In the genomic region with DNA sequence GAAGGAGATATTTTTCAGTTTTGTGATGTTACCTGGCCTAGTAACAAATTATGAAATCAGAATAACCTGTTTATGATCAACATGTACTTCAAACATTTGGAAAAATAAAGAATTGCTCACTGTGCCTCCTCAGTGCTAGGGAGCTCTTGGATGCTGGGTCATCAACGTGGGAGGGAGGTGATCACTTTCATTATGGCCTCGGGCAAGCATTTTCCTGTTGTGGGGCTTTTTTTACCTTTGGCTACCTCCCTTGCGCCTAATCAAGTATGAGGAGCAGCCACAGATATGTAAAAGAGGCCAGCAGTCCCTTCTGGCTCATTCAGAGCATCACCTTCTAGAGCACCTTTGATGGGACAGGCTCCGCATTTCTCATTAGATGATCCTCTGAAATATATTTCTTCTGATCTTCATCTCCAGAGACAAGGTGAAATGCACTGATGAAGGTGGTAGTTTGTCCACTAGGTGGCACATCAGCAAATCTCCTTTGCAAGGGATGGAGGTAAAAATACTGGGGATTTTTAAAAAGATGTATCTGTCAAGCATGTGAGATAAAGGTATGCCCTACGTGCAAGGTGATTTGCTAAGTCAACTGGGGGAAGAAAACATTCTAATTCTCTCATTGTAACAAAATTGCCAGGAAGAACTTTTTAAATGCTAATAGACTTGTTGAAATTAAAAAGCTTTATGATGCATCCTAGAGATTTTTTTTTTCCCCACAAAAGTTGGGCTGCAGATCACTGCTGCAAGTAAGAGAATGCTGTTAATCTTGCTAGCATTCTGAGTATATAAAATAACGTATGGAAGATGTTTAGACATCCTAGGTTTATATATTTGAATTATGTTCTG, we compare ENCODE assay signal across 8 cellular contexts.
DNase-seq lines count a peak whose midpoint lies in the region; ATAC-seq and TF ChIP-seq lines count a peak whose summit lies in the region.

No MANE protein-coding gene starts in this region.

- CTCF ChIA-PET in BJ (lab: Yijun Ruan, JAX), result interaction anchor here (0.8 to 6.4 kb wide), 19 partner anchors 8 to 393 kb away, joined by 3 to 46 read pairs (median 4); no protein-coding TSS in a partner anchor

- TF ChIP-seq CTCF in BJ (IDR thresholded peaks at IDR 0.05; ENCODE audit: insufficient read depth, low read depth, low read length), result peak; percentile 71
- TF ChIP-seq CTCF in GM13977 (IDR thresholded peaks at IDR 0.05; ENCODE audit: extremely low read depth, insufficient read depth, missing control alignments), result peak; percentile 83
- TF ChIP-seq CTCF in thoracic aorta (IDR thresholded peaks at IDR 0.05), result peak; percentile 66

- H3K36me3 ChIP-seq in BJ (ENCODE audit: control insufficient read depth, insufficient read depth, low read length) (no peaks in the 10 kb centered on the region), thoracic aorta (no peaks in the 10 kb centered on the region)

- H3K4me1 ChIP-seq in thoracic aorta (ENCODE audit: control insufficient read depth in 1 of 2, low read depth in 2 of 2), result no peaks in the 10 kb centered on the region

- POLR2A ChIA-PET in BJ (lab: Charles Lee), result no interaction called here

- H3K27me3 ChIP-seq in BJ (ENCODE audit: control insufficient read depth, insufficient read depth, low read length) (no peaks in the 10 kb centered on the region), thoracic aorta (replicated peaks; ENCODE audit: insufficient read depth) (no peaks in the 10 kb centered on the region)

- no peak overlapping the region for H3K27ac ChIP-seq in thoracic aorta

- no peaks in the 10 kb centered on the region for H3K9me3 ChIP-seq in thoracic aorta

- H3K4me3 ChIP-seq in BJ (ENCODE audit: low read depth, low read length), result no peak overlapping the region
- no peak overlapping the region for H3K4me3 ChIP-seq in thoracic aorta

- DNase-seq in BJ (ENCODE audit: low read depth), result no peak
- DNase-seq in GM13977 (ENCODE audit: low spot score), result peak; percentile 64
- DNase-seq in HuH-7 (ENCODE audit: low spot score), result peak; percentile 50
- DNase-seq in SKM-1 (lab: John Stamatoyannopoulos, UW; ENCODE audit: unreplicated experiment), result peak; percentile 44
- DNase-seq in cerebellum (ENCODE audit: low spot score), result peak; percentile 36
- peak; percentile 46 for DNase-seq in medulla oblongata (ENCODE audit: extremely low spot score)
- DNase-seq in thoracic aorta (ENCODE audit: low spot score), result no peak

- ATAC-seq in thoracic aorta (ENCODE audit: insufficient number of reproducible peaks, low FRiP score, low read depth) (no peak), GM21825 (IDR thresholded peaks at IDR 0.05; ENCODE audit: unreplicated experiment) (no peak)

- in situ Hi-C loops in GM13977 (cut with MboI; ENCODE audit: low pct_unique_long_range_greater_than_20kb, low sequenced_read_pairs, unreplicated experiment), result no loop called here

Comparison
In these comparisons a context has a peak if more than half of its experiments do, and no peak if none do; other contexts are left out.
1. DNase-seq: peak in GM13977 (single experiment), HuH-7 (single experiment), SKM-1 (single experiment), cerebellum (single experiment) and medulla oblongata (single experiment); none in BJ (single experiment) and thoracic aorta (single experiment).
2. Peak in every context shown above with its lines, with median percentiles within 50 percentile points of each other: CTCF ChIP-seq.